In genomic region chr7:133688483-133689239, GRCh38 we compare ENCODE assay signal across 16 cellular contexts.
DNase-seq lines count a peak whose midpoint lies in the region; ATAC-seq, FAIRE-seq and TF ChIP-seq lines count a peak whose summit lies in the region.
"Had no signal": no experiment of that assay in that cellular context is flagged by ENCODE, and none has a peak within 500 bp of the region (broad histone marks: within the 10 kb centered on the region; RNA-seq: fewer than 3 reads in every experiment).

No MANE protein-coding gene starts in this region.

- no peaks in the 10 kb centered on the region for H3K79me2 ChIP-seq in keratinocyte (ENCODE audit: control insufficient read depth, insufficient read depth, low read length)

- TF ChIP-seq POLR2A in transverse colon (IDR thresholded peaks at IDR 0.05), result no peak

- H3K4me3 ChIP-seq in keratinocyte (ENCODE audit: control insufficient read depth in 2 of 3, extremely low read depth in 1 of 3, insufficient read depth in 2 of 3, low read depth in 1 of 3, low read length in 3 of 3), result no peak overlapping the region
- no peak overlapping the region for H3K4me3 ChIP-seq in transverse colon
- H3K4me3 ChIP-seq in tibial artery, result no peak overlapping the region

- ATAC-seq in HG03442 (IDR thresholded peaks at IDR 0.05; ENCODE audit: unreplicated experiment), result no peak
- ATAC-seq: CD8-positive, alpha-beta T cell; Panc1; WTC11 had no signal

- DNase-seq in AML-193 (lab: John Stamatoyannopoulos, UW) (peak; percentile 82 to 85), KBM-7 (peak; percentile 61), keratinocyte (ENCODE audit: low read depth, low spot score) (no peak), NCI-H446 (lab: John Stamatoyannopoulos, UW) (no peak), transverse colon (no peak), tibial artery (no peak)
- DNase-seq: CD8-positive, alpha-beta T cell; cerebellar nuclear complex; midbrain; NCI-H1417 treated with DMSO at 0.1 percent for 48 hours; retina had no signal

- peak overlapping the region; percentile 42; the same call in 1 of the 2 replicates for H3K27ac ChIP-seq in VCaP
- no peak overlapping the region for H3K27ac ChIP-seq in keratinocyte (ENCODE audit: control insufficient read depth, insufficient read depth, low read length)
- no peak overlapping the region for H3K27ac ChIP-seq in transverse colon
- H3K27ac ChIP-seq in tibial artery, result no peak overlapping the region

- intact Hi-C loops in transverse colon (cut with DNase I; ENCODE audit: low total_unique reads), result no loop called here
- intact Hi-C loops in tibial artery (cut with DNase I; ENCODE audit: low total_unique reads), result no loop called here

- H3K4me2 ChIP-seq in keratinocyte (ENCODE audit: control insufficient read depth, extremely low read depth, insufficient read depth, low read depth, low read length), result peak overlapping the region; percentile 33

- no peaks in the 10 kb centered on the region for H3K9me3 ChIP-seq in keratinocyte (ENCODE audit: control insufficient read depth, low read depth, low read length)
- no peaks in the 10 kb centered on the region for H3K9me3 ChIP-seq in transverse colon
- no peaks in the 10 kb centered on the region for H3K9me3 ChIP-seq in tibial artery

- FAIRE-seq in keratinocyte (lab: Jason Lieb, UNC), result peak; percentile 26
- FAIRE-seq: GM12891 had no signal

- no peak overlapping the region for H2AFZ ChIP-seq in keratinocyte (ENCODE audit: control insufficient read depth, low read length)

- H3K9ac ChIP-seq in keratinocyte (ENCODE audit: control insufficient read depth, extremely low read depth, insufficient read depth, low read length), result no peak overlapping the region

- in situ Hi-C loops in KBM-7 (cut with MboI; ENCODE audit: low pct_unique_long_range_greater_than_20kb, low sequenced_read_pairs), result no loop called here
- in situ Hi-C loops in transverse colon (cut with MboI; ENCODE audit: low pct_ligation_motif_present in 1 of 4, low pct_unique_long_range_greater_than_20kb in 1 of 4, low sequenced_read_pairs in 3 of 4), result no loop called here

- H3K9me1 ChIP-seq in keratinocyte (ENCODE audit: control insufficient read depth, extremely low read depth, insufficient read depth, low read length), result no peaks in the 10 kb centered on the region

- no peaks in the 10 kb centered on the region for H3K36me3 ChIP-seq in keratinocyte (ENCODE audit: control insufficient read depth in 2 of 2, extremely low read depth in 1 of 2, insufficient read depth in 2 of 2, low read length in 2 of 2)
- H3K36me3 ChIP-seq in transverse colon, result no peaks in the 10 kb centered on the region
- no peaks in the 10 kb centered on the region for H3K36me3 ChIP-seq in tibial artery

- WGBS in transverse colon (ENCODE audit: low coverage in 1 of 2), 2 donors, result 79 to 95% methylated on average over 3 of the region's 3 CpGs

- H3K4me1 ChIP-seq in keratinocyte (ENCODE audit: control insufficient read depth, extremely low read depth, insufficient read depth, low read length), result peaks cover 5% of the 10 kb centered on the region
- peaks cover 0 to 6% (median 0%) of the 10 kb centered on the region in 4 donors for H3K4me1 ChIP-seq in transverse colon
- peaks cover 0 to 12% (median 0%) of the 10 kb centered on the region in 4 donors for H3K4me1 ChIP-seq in tibial artery

- TF ChIP-seq EP300 in transverse colon (IDR thresholded peaks at IDR 0.05; ENCODE audit: low read depth), result no peak

- no peaks in the 10 kb centered on the region for H4K20me1 ChIP-seq in keratinocyte (ENCODE audit: control insufficient read depth, extremely low read depth, insufficient read depth, low read length)

- TF ChIP-seq CTCF in VCaP (conservative IDR thresholded peaks at IDR 0.05) (no peak), keratinocyte (optimal IDR thresholded peaks at IDR 0.05 in 1 of 3, IDR thresholded peaks at IDR 0.05 in 1 of 3, conservative IDR thresholded peaks at IDR 0.05 in 1 of 3; ENCODE audit: extremely low read depth in 1 of 3, insufficient read depth in 2 of 3, low read length in 3 of 3) (no peak), transverse colon (IDR thresholded peaks at IDR 0.05) (no peak), tibial artery (IDR thresholded peaks at IDR 0.05) (no peak)

- H3K27me3 ChIP-seq in keratinocyte (ENCODE audit: control insufficient read depth, extremely low read depth, insufficient read depth, low read length), result no peaks in the 10 kb centered on the region
- no peaks in the 10 kb centered on the region for H3K27me3 ChIP-seq in transverse colon
- no peaks in the 10 kb centered on the region for H3K27me3 ChIP-seq in tibial artery

- dilution Hi-C loops in keratinocyte (cut with MboI; ENCODE audit: extremely low pct_ligation_motif_present, low sequenced_read_pairs), result no loop called here

Comparison
In these comparisons a context has a peak if more than half of its experiments do, and no peak if none do; other contexts are left out.
1. DNase-seq: peak in AML-193 (2 of 2) and KBM-7 (single experiment); none in keratinocyte (single experiment), NCI-H446 (0 of 2), transverse colon (single experiment) and tibial artery (0 of 2).